In the genomic region with DNA sequence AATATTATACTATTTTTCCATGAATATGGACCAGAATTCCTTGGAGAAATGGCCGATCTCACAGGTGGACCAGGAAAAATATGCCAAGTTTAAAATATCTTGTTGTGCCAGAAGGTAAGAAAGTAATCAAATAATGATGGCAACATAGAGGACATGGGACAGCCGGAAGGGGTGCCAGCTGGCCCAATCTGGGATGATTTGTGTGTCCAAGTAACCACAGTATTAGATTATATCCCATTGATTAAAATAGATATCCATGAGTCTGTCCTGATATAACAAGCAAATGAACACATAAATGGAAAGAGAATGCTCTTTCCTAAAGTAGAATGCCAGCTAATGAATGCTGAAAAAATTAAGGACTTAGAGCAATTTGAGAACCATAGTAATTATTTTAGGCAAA, we compare ENCODE assay signal across 10 cellular contexts. TPM values are rescaled to one million over a fixed set of nuclear protein-coding genes. Genes with fewer than 3 reads are reported as not detected.
"Had no signal": no experiment of that assay in that cellular context is flagged by ENCODE, and none has a peak within 500 bp of the region (broad histone marks: within the 10 kb centered on the region; RNA-seq: fewer than 3 reads in every experiment).

No MANE protein-coding gene starts in this region.

- H2AFZ ChIP-seq: GM23248 had no signal

- ATAC-seq: HCT116, HepG2 had no signal

- H3K9ac ChIP-seq: GM23248 had no signal

- H3K4me1 ChIP-seq: HAP-1 had no signal

- DNase-seq: GM23248, GOT3, H7, HFFc6, KBM-7 had no signal

- H3K4me3 ChIP-seq: GM23248, HAP-1 had no signal

- H3K27ac ChIP-seq: GM23248, HL-60 had no signal

- H3K36me3 ChIP-seq: HAP-1 had no signal

- H3K9me3 ChIP-seq: HAP-1 had no signal

RNA-seq across cellular contexts. Expression of gene ANKRD55, which starts 39.6 kb away (rescaled TPM):
- total RNA-seq: GM23248, H7, HFFc6, HT1080 had no signal
- polyA plus RNA-seq: GM23248 had no signal
